Comparison of ENCODE assay signal across 15 cellular contexts in genomic region chr1:205824180-205824579, GRCh38. TPM values are rescaled to one million over a fixed set of nuclear protein-coding genes. Genes with fewer than 3 reads are reported as not detected.
"Had no signal": no experiment of that assay in that cellular context is flagged by ENCODE, and none has a peak within 500 bp of the region (broad histone marks: within the 10 kb centered on the region; RNA-seq: fewer than 3 reads in every experiment).

No MANE protein-coding gene starts in this region.

- H3K27ac ChIP-seq: esophagus muscularis mucosa, lower lobe of right lung, parathyroid adenoma, thyroid gland, WERI-Rb-1 had no signal

- ATAC-seq: activated CD8-positive, alpha-beta memory T cell treated with anti-CD3 and anti-CD28 coated beads, Interleukin-2, amount 10 ng/mL, durations not matched to agents 7 days and 5 days; left cardiac atrium; lower lobe of right lung had no signal

- H3K9ac ChIP-seq: parathyroid adenoma had no signal

- H2AFZ ChIP-seq: parathyroid adenoma had no signal

- H3K9me3 ChIP-seq: esophagus muscularis mucosa, lower lobe of right lung, thyroid gland had no signal

- H3K4me3 Mint-ChIP-seq: activated CD8-positive, alpha-beta memory T cell treated with anti-CD3 and anti-CD28 coated beads, Interleukin-2, amount 10 ng/mL, durations not matched to agents 7 days and 5 days; activated T-cell treated with anti-CD3 and anti-CD28 coated beads, Interleukin-2, amount 50 U/mL, for 24 hours had no signal

- H3K27me3 Mint-ChIP-seq: activated T-cell treated with anti-CD3 and anti-CD28 coated beads, Interleukin-2, amount 50 U/mL, for 24 hours had no signal

- FAIRE-seq: astrocyte, urothelium cell line had no signal

- H3K79me2 ChIP-seq: parathyroid adenoma had no signal

- H3K36me3 ChIP-seq: esophagus muscularis mucosa, lower lobe of right lung, thyroid gland, WERI-Rb-1 had no signal

- DNase-seq: activated CD4-positive, alpha-beta T cell treated with anti-CD3 and anti-CD28 coated beads for 48 hours; activated CD8-positive, alpha-beta memory T cell treated with anti-CD3 and anti-CD28 coated beads, Interleukin-2, amount 10 ng/mL, durations not matched to agents 7 days and 5 days; activated gamma-delta T cell; activated T-cell treated with anti-CD3 and anti-CD28 coated beads, Interleukin-2, amount 50 U/mL, for 24 hours; left cardiac atrium; lower lobe of right lung; midbrain; stimulated activated CD4-positive, alpha-beta T cell treated with anti-CD3 and anti-CD28 coated beads, Interleukin-4, amount 100 ng/mL, for 4 hours; thyroid gland; WERI-Rb-1 had no signal

- H3K4me1 ChIP-seq: lower lobe of right lung, parathyroid adenoma, thyroid gland had no signal

- H3K4me3 ChIP-seq: esophagus muscularis mucosa, lower lobe of right lung, thyroid gland had no signal

- H3K27ac Mint-ChIP-seq: activated CD8-positive, alpha-beta memory T cell treated with anti-CD3 and anti-CD28 coated beads, Interleukin-2, amount 10 ng/mL, durations not matched to agents 7 days and 5 days had no signal

- H3K9me3 Mint-ChIP-seq: activated T-cell treated with anti-CD3 and anti-CD28 coated beads, Interleukin-2, amount 50 U/mL, for 24 hours had no signal

- H3K27me3 ChIP-seq: esophagus muscularis mucosa, thyroid gland had no signal

RNA-seq across cellular contexts. Expression of gene PM20D1, which starts 25.8 kb away (rescaled TPM):
- total RNA-seq: astrocyte, fibroblast of villous mesenchyme had no signal
